In the genomic region with DNA sequence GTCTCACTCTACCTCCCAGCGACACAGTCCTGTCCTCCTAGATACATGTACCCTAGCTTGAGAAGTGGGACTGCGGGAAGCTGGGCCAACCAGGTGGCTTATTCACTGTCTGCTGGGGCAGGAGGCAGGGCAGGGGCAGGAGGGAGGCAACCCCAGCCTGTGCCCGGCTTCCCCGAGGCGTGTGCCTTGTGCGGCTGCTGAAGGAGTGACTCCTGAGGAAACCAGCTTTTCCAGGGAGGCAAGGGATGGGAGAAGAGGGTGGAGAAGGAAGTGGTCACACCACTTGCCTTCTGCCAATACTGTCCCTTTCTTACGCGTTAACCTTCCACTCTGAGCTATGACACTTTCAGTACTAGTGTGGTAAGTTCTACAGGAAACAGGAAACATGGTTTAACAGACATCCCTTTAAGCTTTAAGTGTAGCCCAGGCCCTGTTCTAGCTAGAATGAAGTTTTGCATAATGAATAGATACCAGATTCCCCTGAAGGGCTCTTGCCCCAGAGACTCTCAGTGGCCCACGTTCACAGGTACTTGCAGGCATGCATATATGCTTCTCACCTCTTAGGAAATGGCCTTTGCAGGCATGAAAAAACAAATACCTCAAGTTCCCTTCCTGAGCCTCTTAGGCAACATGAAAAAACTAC, we compare ENCODE assay signal across 8 cellular contexts. TPM values are rescaled to one million over a fixed set of nuclear protein-coding genes. Genes with fewer than 3 reads are reported as not detected.
DNase-seq lines count a peak whose midpoint lies in the region; ATAC-seq and TF ChIP-seq lines count a peak whose summit lies in the region.

No MANE protein-coding gene starts in this region.

- in situ Hi-C loops in gastrocnemius medialis (cut with MboI; ENCODE audit: low sequenced_read_pairs in 4 of 4) = loop anchor here in 2 of 4 donors (25.0 kb wide), 2 partner anchors 216 to 391 kb away; a partner anchor contains a TSS

- H3K4me1 ChIP-seq in esophagus muscularis mucosa = peaks cover 42 to 97% (median 87%) of the 10 kb centered on the region in 4 donors
- H3K4me1 ChIP-seq in gastrocnemius medialis = peaks cover 18 to 21% of the 10 kb centered on the region in 2 donors
- no peaks in the 10 kb centered on the region for H3K4me1 ChIP-seq in BE2C

- peak overlapping the region; percentile 74 to 86 (median 86) for H3K27ac ChIP-seq in esophagus muscularis mucosa (replicated peaks in 1 of 4)
- H3K27ac ChIP-seq in gastrocnemius medialis = peak overlapping the region in 3 of 4 donors; percentile 50 to 68 (median 66)

- H3K4me3 ChIP-seq in GM06990 (replicated peaks; ENCODE audit: low read depth, low read length) (peak overlapping the region; percentile 45), esophagus muscularis mucosa (no peak overlapping the region), gastrocnemius medialis (no peak overlapping the region), BE2C (ENCODE audit: low read depth, low read length) (no peak overlapping the region)

- TF ChIP-seq POLR2A in esophagus muscularis mucosa (IDR thresholded peaks at IDR 0.05; ENCODE audit: low read depth) = no peak
- TF ChIP-seq POLR2A in gastrocnemius medialis (IDR thresholded peaks at IDR 0.05) = no peak

- peak overlapping the region; percentile 91 to 99 (median 94) for H3K27ac Mint-ChIP-seq in IgD-negative memory B cell
- peak overlapping the region; percentile 98 for H3K27ac Mint-ChIP-seq in activated B cell treated with CpG ODN at 0.5 μM for 24 hours

- intact Hi-C loops in activated B cell treated with CpG ODN at 0.5 μM for 24 hours (cut with micrococcal nuclease) = loop anchor here (1.0 to 10.0 kb wide), 7 partner anchors 10 to 1563 kb away; a partner anchor contains a TSS
- intact Hi-C loops in esophagus muscularis mucosa (cut with DNase I) = no loop called here
- intact Hi-C loops in gastrocnemius medialis (cut with DNase I; ENCODE audit: low total_unique reads) = no loop called here

- H3K9me3 Mint-ChIP-seq in IgD-negative memory B cell (no peaks in the 10 kb centered on the region), activated B cell treated with CpG ODN at 0.5 μM for 24 hours (no peaks in the 10 kb centered on the region)

- CTCF ChIA-PET in activated B cell treated with CpG ODN at 0.5 μM for 24 hours (lab: Charles Lee) = interaction anchor here (1.0 to 14.1 kb wide), 7 partner anchors 10 to 83 kb away, joined by 3 to 152 read pairs (median 8); a partner anchor contains a TSS

- TF ChIP-seq EP300 in esophagus muscularis mucosa (IDR thresholded peaks at IDR 0.05) = no peak

- H3K9me3 ChIP-seq in esophagus muscularis mucosa = no peaks in the 10 kb centered on the region
- H3K9me3 ChIP-seq in gastrocnemius medialis = no peaks in the 10 kb centered on the region
- no peaks in the 10 kb centered on the region for H3K9me3 ChIP-seq in BE2C

- H3K4me3 Mint-ChIP-seq in IgD-negative memory B cell (peak overlapping the region; percentile 70 to 89 (median 78)), activated B cell treated with CpG ODN at 0.5 μM for 24 hours (peak overlapping the region; percentile 73)

- no peak for TF ChIP-seq CTCF in GM06990 (IDR thresholded peaks at IDR 0.05; ENCODE audit: insufficient read depth, low read length, poor library complexity, severe bottlenecking)
- no peak for TF ChIP-seq CTCF in activated B cell treated with CpG ODN at 0.5 μM for 24 hours (IDR thresholded peaks at IDR 0.05)
- no peak for TF ChIP-seq CTCF in esophagus muscularis mucosa (IDR thresholded peaks at IDR 0.05)
- TF ChIP-seq CTCF in gastrocnemius medialis (IDR thresholded peaks at IDR 0.05 in 4 of 5, conservative IDR thresholded peaks at IDR 0.05 in 1 of 5) = no peak
- TF ChIP-seq CTCF in BE2C (IDR thresholded peaks at IDR 0.05; ENCODE audit: low read depth, low read length) = no peak

- DNase-seq in GM06990 (ENCODE audit: extremely low read depth, insufficient read length) (peak; percentile 89), activated B cell treated with CpG ODN at 0.5 μM for 24 hours (peak; percentile 57), esophagus muscularis mucosa (ENCODE audit: extremely low spot score) (no peak), gastrocnemius medialis (no peak), globus pallidus (ENCODE audit: low spot score) (no peak), BE2C (no peak)

- H3K4me1 Mint-ChIP-seq in IgD-negative memory B cell (peaks cover 76 to 82% (median 77%) of the 10 kb centered on the region in 3 donors), activated B cell treated with CpG ODN at 0.5 μM for 24 hours (peaks cover 100% of the 10 kb centered on the region)

- POLR2A ChIA-PET in activated B cell treated with CpG ODN at 0.5 μM for 24 hours (lab: Charles Lee) = interaction anchor here (0.5 to 12.3 kb wide), 18 partner anchors 12 to 1075 kb away, joined by 3 to 402 read pairs (median 6); a partner anchor contains a TSS

- H3K36me3 Mint-ChIP-seq in IgD-negative memory B cell (peaks cover 2% of the 10 kb centered on the region), activated B cell treated with CpG ODN at 0.5 μM for 24 hours (ENCODE audit: low read depth) (no peaks in the 10 kb centered on the region)

- 58% methylated on average over 6 of the region's 9 CpGs for WGBS in esophagus muscularis mucosa

- ATAC-seq in GM21515 (IDR thresholded peaks at IDR 0.05; ENCODE audit: unreplicated experiment) (peak; percentile 96), activated B cell treated with CpG ODN at 0.5 μM for 24 hours (ENCODE audit: low read depth) (peak; percentile 87), gastrocnemius medialis (peak in 1 of 2 donors; percentile 13)

- H3K36me3 ChIP-seq in GM06990 (ENCODE audit: control insufficient read depth, insufficient read depth, low read length) = no peaks in the 10 kb centered on the region
- no peaks in the 10 kb centered on the region for H3K36me3 ChIP-seq in esophagus muscularis mucosa
- H3K36me3 ChIP-seq in gastrocnemius medialis = no peaks in the 10 kb centered on the region
- H3K36me3 ChIP-seq in BE2C = no peaks in the 10 kb centered on the region

- no peaks in the 10 kb centered on the region for H3K27me3 ChIP-seq in GM06990 (replicated peaks; ENCODE audit: control insufficient read depth, insufficient read depth, low read length)
- no peaks in the 10 kb centered on the region for H3K27me3 ChIP-seq in esophagus muscularis mucosa
- no peaks in the 10 kb centered on the region for H3K27me3 ChIP-seq in gastrocnemius medialis
- H3K27me3 ChIP-seq in BE2C = no peaks in the 10 kb centered on the region

- H3K27me3 Mint-ChIP-seq in IgD-negative memory B cell (peaks cover 2% of the 10 kb centered on the region), activated B cell treated with CpG ODN at 0.5 μM for 24 hours (no peaks in the 10 kb centered on the region)

RNA-seq across cellular contexts. Expression of a gene that starts 40.6 kb away (rescaled TPM):
- 200 TPM for polyA plus RNA-seq in IgD-negative memory B cell
- 109 and 116 TPM in 2 replicates for total RNA-seq in activated B cell treated with CpG ODN at 0.5 μM for 24 hours
- total RNA-seq in esophagus muscularis mucosa = 100 to 1,000 TPM in 1 of 4 donors, 10 to 100 TPM in 3; 83.6 to 135 (median 90.8) TPM
- total RNA-seq in gastrocnemius medialis = 10 to 100 TPM; 81.5 to 90.9 (median 83.2) TPM
- polyA plus RNA-seq in BE2C (2012; ENCODE audit: insufficient read depth, insufficient read length, low read depth) = 33.1 TPM

Comparison
In these comparisons a context has a peak if more than half of its experiments do, and no peak if none do; other contexts are left out.
1. DNase-seq: peak in GM06990 (single experiment) and activated B cell treated with CpG ODN at 0.5 μM for 24 hours (single experiment); none in esophagus muscularis mucosa (single experiment), gastrocnemius medialis (0 of 2), globus pallidus (single experiment) and BE2C (single experiment).